Comparison of ENCODE assay signal across 1 cellular context in genomic region chr20:63099426-63100267, GRCh38.
TF ChIP-seq lines count a peak whose summit lies in the region.

No MANE protein-coding gene starts in this region.

TF ChIP-seq in H1, 55 proteins besides CTCF, POLR2A, EP300 and RAD21 (continued from another document):
- TF ChIP-seq SP4 (IDR thresholded peaks at IDR 0.05; ENCODE audit: low read length) (no peak), BCL11A (IDR thresholded peaks at IDR 0.05; ENCODE audit: low read depth in 2 of 2, low read length in 2 of 2) (no peak), KDM4A (IDR thresholded peaks at IDR 0.05; ENCODE audit: low read depth, low read length, severe bottlenecking) (no peak)
